ENCODE assay signal across 8 cellular contexts in the genomic region with DNA sequence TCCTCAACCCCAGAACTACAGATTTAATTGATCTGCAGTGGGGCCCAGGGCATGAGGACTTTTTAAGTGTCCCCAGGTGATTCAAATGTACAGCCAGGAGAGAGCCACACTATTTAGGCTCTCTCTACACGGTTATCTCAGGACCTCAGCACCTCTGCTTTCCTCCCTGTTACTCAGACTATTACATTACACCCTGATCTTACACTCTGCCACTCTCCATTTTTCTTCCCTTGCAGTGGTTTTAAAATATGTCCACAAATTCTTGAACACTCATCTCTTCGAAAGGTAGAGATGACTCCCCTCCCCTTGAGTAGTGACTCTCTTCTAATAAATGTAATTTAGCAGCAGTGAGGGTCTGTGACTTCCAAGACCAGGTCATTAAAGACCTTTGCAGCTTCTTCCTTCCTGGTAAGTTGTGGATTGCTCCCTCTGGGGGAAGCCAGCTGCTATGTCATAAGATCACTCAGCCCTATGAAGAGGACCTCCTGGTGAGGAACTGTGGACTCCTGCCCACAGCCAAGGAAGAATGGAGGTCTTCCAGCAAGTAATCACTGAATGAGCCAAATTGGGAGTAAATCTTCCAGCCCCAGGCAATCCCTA.
DNase-seq lines count a peak whose midpoint lies in the region; TF ChIP-seq lines count a peak whose summit lies in the region.

No MANE protein-coding gene starts in this region.

- H3K4me1 ChIP-seq in KMS-11 (ENCODE audit: low read depth, poor library complexity, severe bottlenecking) (peaks cover 8% of the 10 kb centered on the region), adipocyte (ENCODE audit: control insufficient read depth, insufficient read depth, low read length) (no peaks in the 10 kb centered on the region)

- H3K4me3 Mint-ChIP-seq in glutamatergic neuron (ENCODE audit: unreplicated experiment), result no peak overlapping the region

- no peak overlapping the region for H3K27ac ChIP-seq in KMS-11

- peaks cover 1% of the 10 kb centered on the region for H3K9me3 Mint-ChIP-seq in glutamatergic neuron (ENCODE audit: unreplicated experiment)

- peak overlapping the region; percentile 50 for H2AFZ ChIP-seq in KMS-11 (ENCODE audit: low read depth)

- H3K9ac ChIP-seq in KMS-11 (no peak overlapping the region), adipocyte (ENCODE audit: low read length) (no peak overlapping the region)

- H3K9me3 ChIP-seq in adipocyte (ENCODE audit: control insufficient read depth, low read length), result no peaks in the 10 kb centered on the region

- no peak overlapping the region for H3K27ac Mint-ChIP-seq in glutamatergic neuron (ENCODE audit: unreplicated experiment)

- no peaks in the 10 kb centered on the region for H3K27me3 ChIP-seq in KMS-11 (ENCODE audit: insufficient read depth, low read depth)
- H3K27me3 ChIP-seq in adipocyte (replicated peaks; ENCODE audit: control insufficient read depth, insufficient read depth, low read length), result no peaks in the 10 kb centered on the region

- H4K20me1 ChIP-seq in KMS-11 (ENCODE audit: insufficient read depth), result no peaks in the 10 kb centered on the region

- DNase-seq in ELF-1 (ENCODE audit: low read depth, low spot score) (peak; percentile 52), GM20000 (ENCODE audit: low spot score) (no peak), adipocyte (ENCODE audit: low read depth) (peak; percentile 42), iris pigment epithelial cell (ENCODE audit: low read depth) (peak; percentile 65), GM19240 (ENCODE audit: insufficient read length, low spot score) (no peak), glutamatergic neuron (no peak), HPDE6-E6E7 (ENCODE audit: extremely low spot score) (no peak)

- H3K36me3 ChIP-seq in KMS-11 (ENCODE audit: insufficient read depth) (no peaks in the 10 kb centered on the region), adipocyte (ENCODE audit: control insufficient read depth, insufficient read depth, low read length, severe bottlenecking) (no peaks in the 10 kb centered on the region)

- H3K4me2 ChIP-seq in KMS-11, result no peak overlapping the region

- TF ChIP-seq CTCF in GM20000 (IDR thresholded peaks at IDR 0.05; ENCODE audit: extremely low read depth, missing control alignments) (peak; percentile 36), KMS-11 (conservative IDR thresholded peaks at IDR 0.05; ENCODE audit: low read depth, low read length) (peak; percentile 76), glutamatergic neuron (IDR thresholded peaks at IDR 0.05; ENCODE audit: partially characterized antibody, unreplicated experiment) (no peak)

- peaks cover 4% of the 10 kb centered on the region for H3K27me3 Mint-ChIP-seq in glutamatergic neuron (ENCODE audit: unreplicated experiment)

- H3K79me2 ChIP-seq in KMS-11 (ENCODE audit: insufficient read depth, low read depth), result no peaks in the 10 kb centered on the region

- no peaks in the 10 kb centered on the region for H3K36me3 Mint-ChIP-seq in glutamatergic neuron (ENCODE audit: unreplicated experiment)

- peaks cover 20% of the 10 kb centered on the region for H3K4me1 Mint-ChIP-seq in glutamatergic neuron (ENCODE audit: low read depth, unreplicated experiment)

- no peak overlapping the region for H3K4me3 ChIP-seq in KMS-11 (IDR thresholded peaks at IDR 0.05; ENCODE audit: insufficient read depth, low read depth, low read length)
- no peak overlapping the region for H3K4me3 ChIP-seq in adipocyte (ENCODE audit: low read length)

Comparison
In these comparisons a context has a peak if more than half of its experiments do, and no peak if none do; other contexts are left out.
1. DNase-seq: peak in ELF-1 (single experiment), adipocyte (single experiment) and iris pigment epithelial cell (single experiment); none in GM20000 (single experiment), GM19240 (single experiment), glutamatergic neuron (single experiment) and HPDE6-E6E7 (single experiment).